In genomic region chr10:107546239-107546638, GRCh38 we compare ENCODE assay signal across 14 cellular contexts.
DNase-seq lines count a peak whose midpoint lies in the region; ATAC-seq and TF ChIP-seq lines count a peak whose summit lies in the region.
"Had no signal": no experiment of that assay in that cellular context is flagged by ENCODE, and none has a peak within 500 bp of the region (broad histone marks: within the 10 kb centered on the region; RNA-seq: fewer than 3 reads in every experiment).

No MANE protein-coding gene starts in this region.

- WGBS in SK-N-SH (ENCODE audit: low lambda C conversion rate) = 0% methylated on average over 1 of the region's 1 CpG
- WGBS in gastroesophageal sphincter (ENCODE audit: low coverage in 1 of 2), 2 donors = 0 to 19% methylated on average over 1 of the region's 1 CpG

- peaks cover 0 to 16% of the 10 kb centered on the region in 2 experiments; a peak in 2 of 4 replicates for H3K4me1 ChIP-seq in SK-N-SH (ENCODE audit: control insufficient read depth in 1 of 2, insufficient read depth in 2 of 2, low read depth in 1 of 2, low read length in 1 of 2)
- H3K4me1 ChIP-seq in gastroesophageal sphincter = no peaks in the 10 kb centered on the region

- 0 out of 2 replicates have a peak overlapping the region, but pooled peaks have one; percentile 50 for H2AFZ ChIP-seq in SK-N-SH (ENCODE audit: low read depth)

- no peak for TF ChIP-seq POLR2A in gastroesophageal sphincter (IDR thresholded peaks at IDR 0.05)

- TF ChIP-seq CTCF in SK-N-SH (IDR thresholded peaks at IDR 0.05) (no peak), gastroesophageal sphincter (IDR thresholded peaks at IDR 0.05) (no peak)

- no peaks in the 10 kb centered on the region for H3K27me3 Mint-ChIP-seq in T-cell
- H3K27me3 Mint-ChIP-seq: activated naive CD4-positive, alpha-beta T cell treated with anti-CD3 and anti-CD28 coated beads, Interleukin-2, amount 50 U/mL, for 24 hours; B cell had no signal

- no peaks in the 10 kb centered on the region for H3K4me1 Mint-ChIP-seq in T-cell
- H3K4me1 Mint-ChIP-seq: activated naive CD4-positive, alpha-beta T cell treated with anti-CD3 and anti-CD28 coated beads, Interleukin-2, amount 50 U/mL, for 24 hours; B cell had no signal

- TF ChIP-seq RAD21 in SK-N-SH (IDR thresholded peaks at IDR 0.05; ENCODE audit: low read length) = no peak

- H3K4me3 ChIP-seq in SK-N-SH (ENCODE audit: low read depth in 2 of 2, low read length in 1 of 2) (peak overlapping the region; percentile 12 to 20; a peak in 2 of 4 replicates), gastroesophageal sphincter (no peak overlapping the region)

- H3K36me3 ChIP-seq in SK-N-SH (replicated peaks in 1 of 2; ENCODE audit: control insufficient read depth in 1 of 2, insufficient read depth in 2 of 2, low read length in 1 of 2) (no peaks in the 10 kb centered on the region), gastroesophageal sphincter (no peaks in the 10 kb centered on the region)

- H3F3A ChIP-seq in SK-N-SH (replicated peaks; ENCODE audit: insufficient read depth) = peaks cover 13% of the 10 kb centered on the region

- peak overlapping the region; percentile 68 for H3K4me2 ChIP-seq in SK-N-SH

- H3K79me2 ChIP-seq in SK-N-SH (ENCODE audit: insufficient read depth) = no peaks in the 10 kb centered on the region

- H3K9ac ChIP-seq in SK-N-SH = peak overlapping the region; percentile 43; the same call in 1 of the 2 replicates

- H3K9me3 ChIP-seq in SK-N-SH (no peaks in the 10 kb centered on the region), gastroesophageal sphincter (no peaks in the 10 kb centered on the region)

- ATAC-seq in gastroesophageal sphincter = peak; percentile 48
- ATAC-seq in HG02870 (IDR thresholded peaks at IDR 0.05; ENCODE audit: unreplicated experiment) = no peak
- no peak for ATAC-seq in HG02840 (IDR thresholded peaks at IDR 0.05; ENCODE audit: low FRiP score, unreplicated experiment)
- ATAC-seq in T-cell (replicated peaks in 1 of 4) = no peak
- ATAC-seq: activated CD8-positive, alpha-beta T cell treated with anti-CD3 and anti-CD28 coated beads, Interleukin-2, amount 10 ng/mL, durations not matched to agents 7 days and 5 days had no signal

- no peaks in the 10 kb centered on the region for H3K9me2 ChIP-seq in SK-N-SH

- POLR2A ChIA-PET in SK-N-SH (lab: Yijun Ruan, JAX) = no interaction called here
- POLR2A ChIA-PET in T-cell (lab: Charles Lee) = no interaction called here

- H3K4me3 Mint-ChIP-seq in T-cell = no peak overlapping the region
- H3K4me3 Mint-ChIP-seq: activated CD8-positive, alpha-beta T cell treated with anti-CD3 and anti-CD28 coated beads, Interleukin-2, amount 10 ng/mL, durations not matched to agents 7 days and 5 days; activated naive CD4-positive, alpha-beta T cell treated with anti-CD3 and anti-CD28 coated beads, Interleukin-2, amount 50 U/mL, for 24 hours; B cell had no signal

- H3K27ac ChIP-seq in SK-N-SH (ENCODE audit: low read depth in 2 of 2, low read length in 1 of 2) (peak overlapping the region; percentile 79 to 81), gastroesophageal sphincter (no peak overlapping the region)
- H3K27ac ChIP-seq: HL-60 had no signal

- peaks cover 18 to 24% (median 21%) of the 10 kb centered on the region in 3 donors for H3K9me3 Mint-ChIP-seq in T-cell
- H3K9me3 Mint-ChIP-seq: activated naive CD4-positive, alpha-beta T cell treated with anti-CD3 and anti-CD28 coated beads, Interleukin-2, amount 50 U/mL, for 24 hours had no signal

- H4K20me1 ChIP-seq in SK-N-SH (ENCODE audit: insufficient read depth) = no peaks in the 10 kb centered on the region

- no peaks in the 10 kb centered on the region for H3K36me3 Mint-ChIP-seq in T-cell
- H3K36me3 Mint-ChIP-seq: activated naive CD4-positive, alpha-beta T cell treated with anti-CD3 and anti-CD28 coated beads, Interleukin-2, amount 50 U/mL, for 24 hours had no signal

- in situ Hi-C loops in ACHN (cut with HindIII; ENCODE audit: low pct_ligation_motif_present, low pct_unique_long_range_greater_than_20kb, low sequenced_read_pairs) = no loop called here

- CTCF ChIA-PET in SK-N-SH (lab: Yijun Ruan, JAX) = interaction anchor here (1.3 kb wide), 1 partner anchor 268 kb away, joined by 3 read pairs; no protein-coding TSS in a partner anchor
- CTCF ChIA-PET in T-cell (lab: Charles Lee) = no interaction called here

- DNase-seq in ACHN (peak; percentile 32), HT1080 (ENCODE audit: low read depth) (peak; percentile 87), SK-N-SH (peak; percentile 56), T-cell (no peak), germinal center (ENCODE audit: low spot score) (no peak)
- DNase-seq: activated CD8-positive, alpha-beta T cell treated with anti-CD3 and anti-CD28 coated beads, Interleukin-2, amount 10 ng/mL, durations not matched to agents 7 days and 5 days; NCI-H1092 treated with DMSO at 0.1 percent for 48 hours; T-helper 9 cell had no signal

- H3K27me3 ChIP-seq in SK-N-SH (ENCODE audit: insufficient read depth) = no peaks in the 10 kb centered on the region
- H3K27me3 ChIP-seq in gastroesophageal sphincter = peaks cover 12% of the 10 kb centered on the region

- H3K27ac Mint-ChIP-seq in T-cell = no peak overlapping the region
- H3K27ac Mint-ChIP-seq: activated CD8-positive, alpha-beta T cell treated with anti-CD3 and anti-CD28 coated beads, Interleukin-2, amount 10 ng/mL, durations not matched to agents 7 days and 5 days; activated naive CD4-positive, alpha-beta T cell treated with anti-CD3 and anti-CD28 coated beads, Interleukin-2, amount 50 U/mL, for 24 hours; B cell had no signal

- TF ChIP-seq EP300 in SK-N-SH (IDR thresholded peaks at IDR 0.05; ENCODE audit: borderline replicate concordance in 1 of 2, low read depth in 1 of 2, low read length in 1 of 2) (peak; percentile 57 to 94; a peak in 3 of 4 replicates), gastroesophageal sphincter (IDR thresholded peaks at IDR 0.05) (no peak)

TF ChIP-seq in SK-N-SH, 30 proteins besides CTCF, POLR2A, EP300 and RAD21 (continues in another document):
- TF ChIP-seq USF2 (IDR thresholded peaks at IDR 0.05; ENCODE audit: borderline replicate concordance, low read depth, low read length) (no peak), JUND (IDR thresholded peaks at IDR 0.05) (peak; percentile 77), YY1 (IDR thresholded peaks at IDR 0.05; ENCODE audit: low read depth) (no peak)
- TF ChIP-seq, protein P1, sequence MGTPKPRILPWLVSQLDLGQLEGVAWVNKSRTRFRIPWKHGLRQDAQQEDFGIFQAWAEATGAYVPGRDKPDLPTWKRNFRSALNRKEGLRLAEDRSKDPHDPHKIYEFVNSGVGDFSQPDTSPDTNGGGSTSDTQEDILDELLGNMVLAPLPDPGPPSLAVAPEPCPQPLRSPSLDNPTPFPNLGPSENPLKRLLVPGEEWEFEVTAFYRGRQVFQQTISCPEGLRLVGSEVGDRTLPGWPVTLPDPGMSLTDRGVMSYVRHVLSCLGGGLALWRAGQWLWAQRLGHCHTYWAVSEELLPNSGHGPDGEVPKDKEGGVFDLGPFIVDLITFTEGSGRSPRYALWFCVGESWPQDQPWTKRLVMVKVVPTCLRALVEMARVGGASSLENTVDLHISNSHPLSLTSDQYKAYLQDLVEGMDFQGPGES (IDR thresholded peaks at IDR 0.05; ENCODE audit: low read depth, low read length) = no peak
- TF ChIP-seq, protein P2, sequence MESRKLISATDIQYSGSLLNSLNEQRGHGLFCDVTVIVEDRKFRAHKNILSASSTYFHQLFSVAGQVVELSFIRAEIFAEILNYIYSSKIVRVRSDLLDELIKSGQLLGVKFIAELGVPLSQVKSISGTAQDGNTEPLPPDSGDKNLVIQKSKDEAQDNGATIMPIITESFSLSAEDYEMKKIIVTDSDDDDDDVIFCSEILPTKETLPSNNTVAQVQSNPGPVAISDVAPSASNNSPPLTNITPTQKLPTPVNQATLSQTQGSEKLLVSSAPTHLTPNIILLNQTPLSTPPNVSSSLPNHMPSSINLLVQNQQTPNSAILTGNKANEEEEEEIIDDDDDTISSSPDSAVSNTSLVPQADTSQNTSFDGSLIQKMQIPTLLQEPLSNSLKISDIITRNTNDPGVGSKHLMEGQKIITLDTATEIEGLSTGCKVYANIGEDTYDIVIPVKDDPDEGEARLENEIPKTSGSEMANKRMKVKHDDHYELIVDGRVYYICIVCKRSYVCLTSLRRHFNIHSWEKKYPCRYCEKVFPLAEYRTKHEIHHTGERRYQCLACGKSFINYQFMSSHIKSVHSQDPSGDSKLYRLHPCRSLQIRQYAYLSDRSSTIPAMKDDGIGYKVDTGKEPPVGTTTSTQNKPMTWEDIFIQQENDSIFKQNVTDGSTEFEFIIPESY (IDR thresholded peaks at IDR 0.05; ENCODE audit: borderline replicate concordance, low read depth) = no peak
- TF ChIP-seq, protein P3, sequence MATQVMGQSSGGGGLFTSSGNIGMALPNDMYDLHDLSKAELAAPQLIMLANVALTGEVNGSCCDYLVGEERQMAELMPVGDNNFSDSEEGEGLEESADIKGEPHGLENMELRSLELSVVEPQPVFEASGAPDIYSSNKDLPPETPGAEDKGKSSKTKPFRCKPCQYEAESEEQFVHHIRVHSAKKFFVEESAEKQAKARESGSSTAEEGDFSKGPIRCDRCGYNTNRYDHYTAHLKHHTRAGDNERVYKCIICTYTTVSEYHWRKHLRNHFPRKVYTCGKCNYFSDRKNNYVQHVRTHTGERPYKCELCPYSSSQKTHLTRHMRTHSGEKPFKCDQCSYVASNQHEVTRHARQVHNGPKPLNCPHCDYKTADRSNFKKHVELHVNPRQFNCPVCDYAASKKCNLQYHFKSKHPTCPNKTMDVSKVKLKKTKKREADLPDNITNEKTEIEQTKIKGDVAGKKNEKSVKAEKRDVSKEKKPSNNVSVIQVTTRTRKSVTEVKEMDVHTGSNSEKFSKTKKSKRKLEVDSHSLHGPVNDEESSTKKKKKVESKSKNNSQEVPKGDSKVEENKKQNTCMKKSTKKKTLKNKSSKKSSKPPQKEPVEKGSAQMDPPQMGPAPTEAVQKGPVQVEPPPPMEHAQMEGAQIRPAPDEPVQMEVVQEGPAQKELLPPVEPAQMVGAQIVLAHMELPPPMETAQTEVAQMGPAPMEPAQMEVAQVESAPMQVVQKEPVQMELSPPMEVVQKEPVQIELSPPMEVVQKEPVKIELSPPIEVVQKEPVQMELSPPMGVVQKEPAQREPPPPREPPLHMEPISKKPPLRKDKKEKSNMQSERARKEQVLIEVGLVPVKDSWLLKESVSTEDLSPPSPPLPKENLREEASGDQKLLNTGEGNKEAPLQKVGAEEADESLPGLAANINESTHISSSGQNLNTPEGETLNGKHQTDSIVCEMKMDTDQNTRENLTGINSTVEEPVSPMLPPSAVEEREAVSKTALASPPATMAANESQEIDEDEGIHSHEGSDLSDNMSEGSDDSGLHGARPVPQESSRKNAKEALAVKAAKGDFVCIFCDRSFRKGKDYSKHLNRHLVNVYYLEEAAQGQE (IDR thresholded peaks at IDR 0.05; ENCODE audit: low read depth, low read length) = no peak

Comparison
In these comparisons a context has a peak if more than half of its experiments do, and no peak if none do; other contexts are left out.
1. DNase-seq: peak in ACHN (single experiment), HT1080 (single experiment) and SK-N-SH (single experiment); none in T-cell (0 of 34) and germinal center (single experiment).
2. H3K27ac ChIP-seq: peak in SK-N-SH (2 of 2); none in gastroesophageal sphincter (0 of 4).
3. H3K4me3 ChIP-seq: peak in SK-N-SH (2 of 2); none in gastroesophageal sphincter (0 of 2).